8 cellular contexts compared by ENCODE assay signal in genomic region chr2:32357545-32358482, GRCh38. TPM values are rescaled to one million over a fixed set of nuclear protein-coding genes. Genes with fewer than 3 reads are reported as not detected.
DNase-seq lines count a peak whose midpoint lies in the region; ATAC-seq, FAIRE-seq and TF ChIP-seq lines count a peak whose summit lies in the region.

No MANE protein-coding gene starts in this region.

- ATAC-seq in GM18517 (IDR thresholded peaks at IDR 0.05; ENCODE audit: unreplicated experiment), result peak; percentile 12
- ATAC-seq in HG03103 (IDR thresholded peaks at IDR 0.05; ENCODE audit: low read depth, unreplicated experiment), result peak; percentile 6

- H3K36me3 ChIP-seq in bronchial epithelial cell (ENCODE audit: control insufficient read depth, insufficient read depth, low read length), result no peaks in the 10 kb centered on the region
- H3K36me3 ChIP-seq in kidney (ENCODE audit: control insufficient read depth in 1 of 2, insufficient read depth in 2 of 2, low read length in 2 of 2), result no peaks in the 10 kb centered on the region

- H3K27ac Mint-ChIP-seq in T-helper 2 cell treated with Interferon-gamma antibody and Interleukin-4, amounts not matched to agents 5 μg/mL and 100 μg/mL, for 36 hours, result peak overlapping the region; percentile 98

- TF ChIP-seq CTCF in 22Rv1 (IDR thresholded peaks at IDR 0.05) (no peak), bronchial epithelial cell (IDR thresholded peaks at IDR 0.05; ENCODE audit: insufficient read depth, low read length, severe bottlenecking) (no peak), kidney (IDR thresholded peaks at IDR 0.05; ENCODE audit: borderline replicate concordance, extremely low read depth, insufficient read depth) (no peak)

- no peaks in the 10 kb centered on the region for H3K9me3 Mint-ChIP-seq in T-helper 2 cell treated with Interferon-gamma antibody and Interleukin-4, amounts not matched to agents 5 μg/mL and 100 μg/mL, for 36 hours

- peaks cover 32% of the 10 kb centered on the region for H3K4me1 Mint-ChIP-seq in T-helper 2 cell treated with Interferon-gamma antibody and Interleukin-4, amounts not matched to agents 5 μg/mL and 100 μg/mL, for 36 hours (ENCODE audit: low read depth)

- intact Hi-C loops in kidney (cut with DNase I), result no loop called here

- H3K4me1 ChIP-seq in kidney (ENCODE audit: control insufficient read depth in 1 of 2, insufficient read depth in 1 of 2, low read depth in 1 of 2, low read length in 2 of 2), result peaks cover 3 to 16% of the 10 kb centered on the region in 2 donors

- peak; percentile 34 for DNase-seq in T-helper 2 cell treated with Interferon-gamma antibody and Interleukin-4, amounts not matched to agents 5 μg/mL and 100 μg/mL, for 36 hours (ENCODE audit: low spot score)
- peak; percentile 37 for DNase-seq in bronchial epithelial cell (ENCODE audit: low read depth)
- peak; percentile 83 for DNase-seq in kidney
- peak; percentile 36 for DNase-seq in stimulated activated CD4-positive, alpha-beta T cell treated with anti-CD3 and anti-CD28 coated beads, Interleukin-1b, Interleukin-23, amount 100 ng/mL, for 48 hours
- no peak for DNase-seq in MV-4-11 (lab: John Stamatoyannopoulos, UW)

- H3K27me3 Mint-ChIP-seq in T-helper 2 cell treated with Interferon-gamma antibody and Interleukin-4, amounts not matched to agents 5 μg/mL and 100 μg/mL, for 36 hours (ENCODE audit: low read depth), result no peaks in the 10 kb centered on the region

- no peaks in the 10 kb centered on the region for H3K9me3 ChIP-seq in kidney (ENCODE audit: control insufficient read depth in 1 of 2, low read length in 2 of 2)

- peak overlapping the region; percentile 95 for H3K4me3 ChIP-seq in bronchial epithelial cell (ENCODE audit: low read depth, low read length)
- H3K4me3 ChIP-seq in kidney (ENCODE audit: low read length in 2 of 2), result peak overlapping the region; percentile 79 to 97

- H3K36me3 Mint-ChIP-seq in T-helper 2 cell treated with Interferon-gamma antibody and Interleukin-4, amounts not matched to agents 5 μg/mL and 100 μg/mL, for 36 hours (ENCODE audit: low read depth), result peaks cover 32% of the 10 kb centered on the region

- peak overlapping the region; percentile 96 for H3K27ac ChIP-seq in 22Rv1
- peak overlapping the region; percentile 96 to 97 for H3K27ac ChIP-seq in kidney (ENCODE audit: low read depth in 2 of 2, low read length in 2 of 2)

- peak overlapping the region; percentile 83 for H3K4me3 Mint-ChIP-seq in T-helper 2 cell treated with Interferon-gamma antibody and Interleukin-4, amounts not matched to agents 5 μg/mL and 100 μg/mL, for 36 hours

- no peaks in the 10 kb centered on the region for H3K27me3 ChIP-seq in bronchial epithelial cell (ENCODE audit: control insufficient read depth, insufficient read depth, low read length)

- peak overlapping the region; percentile 92 to 94 for H3K9ac ChIP-seq in kidney (ENCODE audit: low read length in 2 of 2)

- FAIRE-seq in bronchial epithelial cell (lab: Jason Lieb, UNC) (no peak), kidney (lab: Jason Lieb, UNC) (no peak)

RNA-seq across cellular contexts. Expression of gene BIRC6, which starts 1.0 kb away (rescaled TPM):
- total RNA-seq in bronchial epithelial cell, result 119 and 126 TPM in 2 replicates
- total RNA-seq in kidney, result 113 TPM
- polyA plus RNA-seq in kidney (ENCODE audit: insufficient read depth, low read depth, low replicate concordance), result 12.8 TPM
